Comparison of ENCODE assay signal across 11 cellular contexts in the genomic region with DNA sequence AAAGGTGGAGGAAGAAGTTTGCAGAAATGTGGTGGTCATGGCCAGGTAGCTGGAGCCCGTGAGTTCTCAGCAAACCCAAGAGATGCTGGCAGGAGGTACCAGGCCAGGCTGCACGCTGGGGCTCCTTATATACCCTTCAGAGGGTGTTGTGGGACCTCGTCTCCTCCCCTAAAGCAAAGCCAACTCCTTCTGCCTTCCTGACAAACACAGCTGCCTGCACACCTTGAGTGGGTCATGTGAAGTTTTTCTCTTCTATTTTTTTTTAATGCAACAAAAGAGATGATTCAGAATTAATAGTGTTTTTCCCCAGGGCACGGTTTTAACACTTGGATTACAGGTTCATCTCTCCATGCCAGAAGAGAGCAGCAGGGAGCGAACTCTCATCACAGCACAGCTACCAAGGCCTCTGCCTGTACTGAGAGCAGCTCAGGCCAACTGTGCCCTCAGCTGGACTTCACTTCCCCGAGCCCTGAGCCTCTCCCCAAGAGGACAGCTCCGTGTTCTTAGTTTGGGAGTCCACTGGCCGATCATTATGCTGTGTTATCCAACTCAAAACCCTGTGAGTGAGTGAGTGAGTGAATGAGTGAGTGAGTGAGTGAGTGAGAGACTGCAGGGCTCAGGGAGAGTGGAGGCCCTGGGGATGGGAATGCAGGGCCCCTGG. TPM values are rescaled to one million over a fixed set of nuclear protein-coding genes. Genes with fewer than 3 reads are reported as not detected.
DNase-seq lines count a peak whose midpoint lies in the region; ATAC-seq and TF ChIP-seq lines count a peak whose summit lies in the region.
"Had no signal": no experiment of that assay in that cellular context is flagged by ENCODE, and none has a peak within 500 bp of the region (broad histone marks: within the 10 kb centered on the region; RNA-seq: fewer than 3 reads in every experiment).

KRT15 (minus strand) TSS at position 102 of the 661 bp plus-strand sequence; CDS start at position 39, 63 bp downstream.

- H2AFZ ChIP-seq in smooth muscle cell (ENCODE audit: low read depth) = no peak within 1 kb of the TSS

- TF ChIP-seq CTCF in breast epithelium (IDR thresholded peaks at IDR 0.05) (no peak), nephron progenitor cell (IDR thresholded peaks at IDR 0.05) (no peak), smooth muscle cell (IDR thresholded peaks at IDR 0.05; ENCODE audit: borderline replicate concordance, insufficient read depth, poor library complexity, severe bottlenecking) (no peak)

- WGBS in smooth muscle cell (ENCODE audit: low lambda C conversion rate) = 84% methylated on average over 8 of the region's 8 CpGs

- H3K9me3 ChIP-seq in breast epithelium (no peaks in the 10 kb centered on the region), smooth muscle cell (replicated peaks; ENCODE audit: low read depth) (no peaks in the 10 kb centered on the region)

- no peak within 1 kb of the TSS for H3K9ac ChIP-seq in smooth muscle cell (ENCODE audit: low read depth)

- no peak within 1 kb of the TSS for H3K4me3 Mint-ChIP-seq in nephron progenitor cell
- H3K4me3 Mint-ChIP-seq: IgD-negative memory B cell had no signal

- peak; percentile 59 for DNase-seq in Daoy (ENCODE audit: low read depth)
- peak; percentile 75 to 91 for DNase-seq in NCI-H2081 (lab: John Stamatoyannopoulos, UW)
- DNase-seq in breast epithelium (ENCODE audit: low spot score in 2 of 2) = peak in 1 of 2 donors; percentile 65
- DNase-seq in nephron progenitor cell = no peak
- no peak for DNase-seq in mucosa of gallbladder (ENCODE audit: low spot score)
- no peak for DNase-seq in activated gamma-delta T cell (lab: John Stamatoyannopoulos, UW)
- no peak for DNase-seq in smooth muscle cell (lab: John Stamatoyannopoulos, UW; ENCODE audit: unreplicated experiment)
- DNase-seq: aorta, naive B cell had no signal

- H3K79me2 ChIP-seq in smooth muscle cell (ENCODE audit: low read depth) = no peaks in the 10 kb centered on the region

- H3K27ac ChIP-seq in breast epithelium = peak within 1 kb of the TSS; percentile 89 to 92
- no peak within 1 kb of the TSS for H3K27ac ChIP-seq in smooth muscle cell (ENCODE audit: low read depth)

- H3K27me3 ChIP-seq in breast epithelium (no peaks in the 10 kb centered on the region), smooth muscle cell (ENCODE audit: low read depth) (no peaks in the 10 kb centered on the region)

- peaks cover 7% of the 10 kb centered on the region for H4K20me1 ChIP-seq in smooth muscle cell (ENCODE audit: low read depth)

- H3K4me2 ChIP-seq in smooth muscle cell = no peak within 1 kb of the TSS

- no peaks in the 10 kb centered on the region for H3K9me3 Mint-ChIP-seq in nephron progenitor cell
- H3K9me3 Mint-ChIP-seq: IgD-negative memory B cell, naive B cell had no signal

- H3K27ac Mint-ChIP-seq in nephron progenitor cell = peak within 1 kb of the TSS; percentile 46

- H3K4me1 ChIP-seq in breast epithelium (peaks cover 0 to 6% of the 10 kb centered on the region in 2 donors), smooth muscle cell (ENCODE audit: low read depth) (no peaks in the 10 kb centered on the region)

- H3K36me3 Mint-ChIP-seq in nephron progenitor cell (ENCODE audit: low read depth) = no peaks in the 10 kb centered on the region
- H3K36me3 Mint-ChIP-seq: IgD-negative memory B cell, naive B cell had no signal

- peaks cover 30% of the 10 kb centered on the region for H3K4me1 Mint-ChIP-seq in nephron progenitor cell
- H3K4me1 Mint-ChIP-seq: IgD-negative memory B cell, naive B cell had no signal

- peak; percentile 30 for TF ChIP-seq POLR2A in breast epithelium (IDR thresholded peaks at IDR 0.05)

- peaks cover 20% of the 10 kb centered on the region for H3F3A ChIP-seq in smooth muscle cell (ENCODE audit: low read depth)

- ATAC-seq in HG03342 (IDR thresholded peaks at IDR 0.05; ENCODE audit: unreplicated experiment) = no peak

- H3K4me3 ChIP-seq in breast epithelium (peak within 1 kb of the TSS in 2 of 3 donors; percentile 54 to 60), smooth muscle cell (no peak within 1 kb of the TSS)

- peaks cover 7% of the 10 kb centered on the region for H3K27me3 Mint-ChIP-seq in nephron progenitor cell (ENCODE audit: low read depth, poor library complexity)

- intact Hi-C loops in breast epithelium (cut with DNase I; ENCODE audit: low total_unique reads) = no loop called here

- H3K36me3 ChIP-seq in breast epithelium = no peaks in the 10 kb centered on the region
- no peaks in the 10 kb centered on the region for H3K36me3 ChIP-seq in smooth muscle cell (ENCODE audit: low read depth)

RNA-seq across cellular contexts. Expression of gene KRT15, which starts in this region (rescaled TPM):
- total RNA-seq in Daoy (2014; rRNA removed; shearing (Covaris generic)) = 0.51 and 3.1 TPM in 2 replicates
- total RNA-seq in breast epithelium = 1,000 to 10,000 TPM in 1 of 3 donors, 100 to 1,000 TPM in 1, under 1 TPM in 1; 0.80 to 2,244 (median 331) TPM
- total RNA-seq in mucosa of gallbladder = 5.6 TPM
- total RNA-seq in smooth muscle cell = 0.49 and 1.7 TPM in 2 replicates
- 0.93 and 1.3 TPM in 2 replicates for polyA plus RNA-seq in smooth muscle cell
- total RNA-seq: aorta had no signal
- polyA plus RNA-seq: IgD-negative memory B cell had no signal

Comparison
In these comparisons a context has a peak if more than half of its experiments do, and no peak if none do; other contexts are left out.
1. DNase-seq: peak in Daoy (single experiment) and NCI-H2081 (2 of 2); none in nephron progenitor cell (single experiment), mucosa of gallbladder (single experiment), activated gamma-delta T cell (single experiment) and smooth muscle cell (single experiment).